In genomic region chr11:62889126-62889483, GRCh38 we compare ENCODE assay signal across 8 cellular contexts. TPM values are rescaled to one million over a fixed set of nuclear protein-coding genes. Genes with fewer than 3 reads are reported as not detected.
DNase-seq lines count a peak whose midpoint lies in the region; ATAC-seq and TF ChIP-seq lines count a peak whose summit lies in the region.
"Had no signal": no experiment of that assay in that cellular context is flagged by ENCODE, and none has a peak within 500 bp of the region (broad histone marks: within the 10 kb centered on the region; RNA-seq: fewer than 3 reads in every experiment).

No MANE protein-coding gene starts in this region.

- H3K36me3 Mint-ChIP-seq in activated T-helper 17 cell treated with anti-CD3 and anti-CD28 coated beads, Interleukin-2, amount 50 U/mL, for 72 hours (ENCODE audit: low read depth), result peaks cover 61% of the 10 kb centered on the region
- peaks cover 28% of the 10 kb centered on the region for H3K36me3 Mint-ChIP-seq in neural crest cell (ENCODE audit: low read depth)

- H3K27me3 ChIP-seq in HCT116 (ENCODE audit: insufficient read depth, low read length), result no peaks in the 10 kb centered on the region
- H3K27me3 ChIP-seq: ovary had no signal

- H3K4me3 ChIP-seq in HCT116 (replicated peaks in 1 of 2; ENCODE audit: low read depth in 1 of 2, low read length in 2 of 2), result no peak overlapping the region
- H3K4me3 ChIP-seq: ovary had no signal

- RAD21 ChIA-PET in HCT116 (lab: Charles Lee; ENCODE audit: low non-redundant PET in 1 of 2, low total read pairs in 2 of 2, uncharacterized antibody in 2 of 2, unreplicated experiment in 2 of 2), result no interaction called here

- no peaks in the 10 kb centered on the region for H3K9me2 ChIP-seq in HCT116 (ENCODE audit: insufficient read depth)

- no peaks in the 10 kb centered on the region for H3K9me3 Mint-ChIP-seq in activated T-helper 17 cell treated with anti-CD3 and anti-CD28 coated beads, Interleukin-2, amount 50 U/mL, for 72 hours
- H3K9me3 Mint-ChIP-seq in neural crest cell, result no peaks in the 10 kb centered on the region

- peaks cover 10% of the 10 kb centered on the region for H3K4me1 Mint-ChIP-seq in activated T-helper 17 cell treated with anti-CD3 and anti-CD28 coated beads, Interleukin-2, amount 50 U/mL, for 72 hours
- H3K4me1 Mint-ChIP-seq in neural crest cell, result peaks cover 34% of the 10 kb centered on the region

- no peak overlapping the region for H3K4me3 Mint-ChIP-seq in activated T-helper 17 cell treated with anti-CD3 and anti-CD28 coated beads, Interleukin-2, amount 50 U/mL, for 72 hours
- H3K4me3 Mint-ChIP-seq in neural crest cell, result peak overlapping the region; percentile 60

- no peak overlapping the region for H3K9ac ChIP-seq in HCT116 (ENCODE audit: low read length)

- H4K20me1 ChIP-seq in HCT116 (ENCODE audit: insufficient read depth), result peaks cover 24% of the 10 kb centered on the region; the same call in 1 of the 2 replicates

- peaks cover 36% of the 10 kb centered on the region for H3K79me2 ChIP-seq in HCT116 (ENCODE audit: insufficient read depth, low read length)

- H3K36me3 ChIP-seq in HCT116 (ENCODE audit: control insufficient read depth in 1 of 2, insufficient read depth in 2 of 2, low read length in 2 of 2), result peaks cover 36 to 53% of the 10 kb centered on the region in 2 experiments
- H3K36me3 ChIP-seq: ovary had no signal

- TF ChIP-seq RAD21 in HCT116 (IDR thresholded peaks at IDR 0.05; ENCODE audit: low read depth), result no peak

- intact Hi-C loops in HCT116 (cut with micrococcal nuclease), result no loop called here

- H3K27me3 Mint-ChIP-seq in activated T-helper 17 cell treated with anti-CD3 and anti-CD28 coated beads, Interleukin-2, amount 50 U/mL, for 72 hours, result no peaks in the 10 kb centered on the region
- no peaks in the 10 kb centered on the region for H3K27me3 Mint-ChIP-seq in neural crest cell (ENCODE audit: low read depth)

- H3K27ac Mint-ChIP-seq in activated T-helper 17 cell treated with anti-CD3 and anti-CD28 coated beads, Interleukin-2, amount 50 U/mL, for 72 hours, result peak overlapping the region; percentile 14
- no peak overlapping the region for H3K27ac Mint-ChIP-seq in neural crest cell (ENCODE audit: unreplicated experiment)

- no peaks in the 10 kb centered on the region for H3K9me3 ChIP-seq in HCT116 (ENCODE audit: control insufficient read depth in 1 of 2, insufficient read depth in 1 of 2, low read depth in 1 of 2, low read length in 2 of 2)
- H3K9me3 ChIP-seq: ovary had no signal

- no TSS peak for BruUV-seq in HCT116 (replicated peaks; lab: Mats Ljungman, UMichigan)

- CTCF ChIA-PET in HCT116 (lab: Charles Lee), result interaction anchor here (0.9 to 1.6 kb wide), 3 partner anchors 16 to 132 kb away, joined by 3 to 5 read pairs (median 4); no protein-coding TSS in a partner anchor

- H3K27ac ChIP-seq in HCT116 (ENCODE audit: low read depth, low read length), result peak overlapping the region; percentile 54; the same call in 1 of the 2 replicates
- H3K27ac ChIP-seq: ovary had no signal

- ATAC-seq in HCT116, result peak; percentile 5; the same call in 1 of the 2 replicates
- no peak for ATAC-seq in activated T-helper 17 cell treated with anti-CD3 and anti-CD28 coated beads, Interleukin-2, amount 50 U/mL, for 72 hours (replicated peaks)
- ATAC-seq in GM21619 (IDR thresholded peaks at IDR 0.05; ENCODE audit: unreplicated experiment), result no peak
- ATAC-seq in HG03565 (IDR thresholded peaks at IDR 0.05; ENCODE audit: unreplicated experiment), result no peak

- DNase-seq in HCT116 (ENCODE audit: low read depth, low spot score) (no peak), neural crest cell (ENCODE audit: low read depth, low spot score) (no peak), NCI-H128 (lab: John Stamatoyannopoulos, UW; ENCODE audit: unreplicated experiment) (no peak)
- DNase-seq: ovary, SHP77 had no signal

- peak overlapping the region; percentile 31; the same call in 1 of the 2 replicates for H3K4me2 ChIP-seq in HCT116 (ENCODE audit: low read length)

- no peak for TF ChIP-seq POLR2A in HCT116 (IDR thresholded peaks at IDR 0.05; ENCODE audit: borderline replicate concordance, extremely low read depth, insufficient read depth, insufficient read length)

- peaks cover 19 to 55% of the 10 kb centered on the region in 2 experiments; a peak in 3 of 4 replicates for H3K4me1 ChIP-seq in HCT116 (ENCODE audit: control insufficient read depth in 1 of 2, insufficient read depth in 2 of 2, low read length in 2 of 2)

- H2AFZ ChIP-seq in HCT116 (ENCODE audit: low read depth, low read length, poor library complexity, severe bottlenecking), result no peak overlapping the region

- TF ChIP-seq CTCF in HCT116 (IDR thresholded peaks at IDR 0.05 in 2 of 3, conservative IDR thresholded peaks at IDR 0.05 in 1 of 3; ENCODE audit: borderline replicate concordance in 1 of 3, insufficient read depth in 1 of 3, low read depth in 2 of 3, low read length in 2 of 3) (no peak), neural crest cell (conservative IDR thresholded peaks at IDR 0.05) (no peak)

- POLR2A ChIA-PET in HCT116 (lab: Charles Lee), result interaction anchor here (1.1 to 1.9 kb wide), 5 partner anchors 8 to 48 kb away, joined by 4 to 21 read pairs (median 5); partner anchors contain the start of gene SLC3A2

TF ChIP-seq in HCT116, 20 proteins besides CTCF, POLR2A, EP300 and RAD21:
- TF ChIP-seq SRF (IDR thresholded peaks at IDR 0.05; ENCODE audit: low read depth), result no peak
- no peak for TF ChIP-seq CBX3 (IDR thresholded peaks at IDR 0.05; ENCODE audit: low read depth)
- TF ChIP-seq TCF7L2 (IDR thresholded peaks at IDR 0.05; ENCODE audit: borderline replicate concordance, extremely low read depth, insufficient read depth, insufficient read length), result no peak
- no peak for TF ChIP-seq ATF3 (IDR thresholded peaks at IDR 0.05)

RNA-seq across cellular contexts. Expression of gene SLC3A2, which starts 8.4 kb away (rescaled TPM):
- total RNA-seq in HCT116 (2021; ENCODE audit: unreplicated experiment) (418 TPM), neural crest cell (181 and 185 TPM in 2 replicates)
- 519 and 571 TPM in 2 replicates for polyA plus RNA-seq in HCT116 (2012)
- 100 to 1,000 TPM; 176 to 287 TPM for total RNA-seq in activated T-helper 17 cell treated with anti-CD3 and anti-CD28 coated beads, Interleukin-2, amount 50 U/mL, for 72 hours

RNA-seq across cellular contexts. Expression of gene CHRM1, which starts 32.1 kb away (rescaled TPM):
- 0.10 TPM for total RNA-seq in HCT116 (2021; ENCODE audit: unreplicated experiment)
- 0.23 TPM in 1 of 2 replicates, not detected in the other for polyA plus RNA-seq in HCT116 (2012)
- not detected for total RNA-seq in activated T-helper 17 cell treated with anti-CD3 and anti-CD28 coated beads, Interleukin-2, amount 50 U/mL, for 72 hours
- total RNA-seq in neural crest cell, result not detected in 2 replicates
- total RNA-seq: ovary had no signal
- polyA plus RNA-seq: ovary had no signal

RNA-seq across cellular contexts. Expression of gene WDR74, which starts 49.7 kb away (rescaled TPM):
- 111 TPM for total RNA-seq in HCT116 (2021; ENCODE audit: unreplicated experiment)
- polyA plus RNA-seq in HCT116 (2012), result 113 and 122 TPM in 2 replicates
- total RNA-seq in activated T-helper 17 cell treated with anti-CD3 and anti-CD28 coated beads, Interleukin-2, amount 50 U/mL, for 72 hours, result 100 to 1,000 TPM in 1 of 2 donors, 10 to 100 TPM in 1; 70.3 to 104 TPM
- 62.1 and 69.2 TPM in 2 replicates for total RNA-seq in neural crest cell

RNA-seq across cellular contexts. Expression of gene TEX54, which starts 56.5 kb away (rescaled TPM):
- total RNA-seq in HCT116 (2021; ENCODE audit: unreplicated experiment), result not detected
- 0.22 and 0.64 TPM in 2 replicates for polyA plus RNA-seq in HCT116 (2012)
- under 1 TPM; 0.82 TPM for total RNA-seq in activated T-helper 17 cell treated with anti-CD3 and anti-CD28 coated beads, Interleukin-2, amount 50 U/mL, for 72 hours
- not detected in 2 replicates for total RNA-seq in neural crest cell
- total RNA-seq: ovary had no signal
- polyA plus RNA-seq: ovary had no signal

RNA-seq across cellular contexts. Expression of gene STX5, which starts 57.3 kb away (rescaled TPM):
- total RNA-seq in HCT116 (2021; ENCODE audit: unreplicated experiment) (29.5 TPM), neural crest cell (24.1 and 27.2 TPM in 2 replicates)
- polyA plus RNA-seq in HCT116 (2012), result 38.0 and 43.6 TPM in 2 replicates
- 10 to 100 TPM; 23.4 to 32.0 TPM for total RNA-seq in activated T-helper 17 cell treated with anti-CD3 and anti-CD28 coated beads, Interleukin-2, amount 50 U/mL, for 72 hours
